Comparison of ENCODE assay signal across 28 cellular contexts in the genomic region with DNA sequence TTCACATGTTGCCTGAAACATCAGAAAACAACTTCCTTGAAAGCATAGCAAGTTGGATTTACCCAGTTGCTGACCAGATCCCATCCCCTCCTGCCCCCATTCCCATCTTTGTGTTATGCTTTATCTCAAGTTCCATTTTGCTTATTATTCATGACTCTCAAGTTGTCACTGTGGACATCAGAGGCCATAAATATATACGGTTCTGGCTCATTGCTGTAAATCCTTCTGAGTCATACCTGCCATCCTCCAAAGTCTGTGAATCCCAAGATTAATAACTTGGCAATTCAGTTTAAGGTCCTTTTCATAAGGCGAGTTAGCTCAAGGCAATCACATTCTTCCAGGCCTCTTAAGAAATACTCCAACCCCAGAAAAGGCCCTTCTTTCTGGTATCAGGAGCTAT.
"Had no signal": no experiment of that assay in that cellular context is flagged by ENCODE, and none has a peak within 500 bp of the region (broad histone marks: within the 10 kb centered on the region; RNA-seq: fewer than 3 reads in every experiment).

No MANE protein-coding gene starts in this region.

- H3K27ac ChIP-seq: breast epithelium, epithelial cell of prostate, esophagus squamous epithelium, hepatocyte, left ventricle myocardium inferior, right lobe of liver, skin epidermis, thoracic aorta had no signal

- H3K4me2 ChIP-seq: hepatocyte had no signal

- H3K4me3 ChIP-seq: breast epithelium, esophagus squamous epithelium, hepatocyte, left ventricle myocardium inferior, lung, right lobe of liver, skin epidermis, thoracic aorta had no signal

- H3K36me3 ChIP-seq: breast epithelium, esophagus squamous epithelium, left ventricle myocardium inferior, right lobe of liver, thoracic aorta had no signal

- ATAC-seq: activated CD8-positive, alpha-beta T cell treated with anti-CD3 and anti-CD28 coated beads for 36 hours; activated T-cell treated with anti-CD3 and anti-CD28 coated beads, Interleukin-2, amount 50 U/mL, for 4 hours; activated T-helper 17 cell treated with anti-CD3 and anti-CD28 coated beads, Interleukin-2, amount 50 U/mL, for 72 hours; right lobe of liver; stimulated activated effector memory CD8-positive, alpha-beta T cell treated with anti-CD3 and anti-CD28 coated beads, Interleukin-12 subunit alpha, Interleukin-12 subunit beta, amount 100 ng/mL, for 72 hours; WTC11 had no signal

- H3K27me3 ChIP-seq: hepatocyte, right lobe of liver had no signal

- FAIRE-seq: endometrium, frontal cortex, urothelium cell line had no signal

- H3K9me3 ChIP-seq: breast epithelium, esophagus squamous epithelium, left ventricle myocardium inferior, right lobe of liver, thoracic aorta had no signal

- H2AFZ ChIP-seq: hepatocyte had no signal

- DNase-seq: activated CD4-positive, alpha-beta T cell treated with anti-CD3 and anti-CD28 coated beads, Interleukin-2, amount 50 U/mL, for 1 hour; activated CD8-positive, alpha-beta T cell treated with anti-CD3 and anti-CD28 coated beads for 36 hours; activated gamma-delta T cell treated with Interleukin-2 at 50 U/mL for 16 hours; activated naive CD4-positive, alpha-beta T cell treated with anti-CD3 and anti-CD28 coated beads, Interleukin-2, amount 50 U/mL, for 16 hours; activated T-cell treated with anti-CD3 and anti-CD28 coated beads, Interleukin-2, amount 50 U/mL, for 4 hours; effector CD8-positive, alpha-beta T cell; esophagus squamous epithelium; glutamatergic neuron; islet precursor cell; left ventricle myocardium inferior; posterior cingulate gyrus; right lobe of liver; stimulated activated CD4-positive, alpha-beta T cell treated with anti-CD3 and anti-CD28 coated beads, Interleukin-12 subunit alpha, Interleukin-12 subunit beta, amount 100 ng/mL, for 4 hours; stimulated activated CD4-positive, alpha-beta T cell treated with anti-CD3 and anti-CD28 coated beads, Interleukin-4, amount 100 ng/mL, for 24 hours; T-helper 2 cell; trophoblast cell had no signal

- H3K79me2 ChIP-seq: hepatocyte had no signal

- H3K4me1 ChIP-seq: breast epithelium, esophagus squamous epithelium, left ventricle myocardium inferior had no signal
